Comparison of ENCODE assay signal across 1 cellular context in genomic region chr11:65040520-65041205, GRCh38.
TF ChIP-seq lines count a peak whose summit lies in the region.

No MANE protein-coding gene starts in this region.

TF ChIP-seq in H1, 55 proteins besides CTCF, POLR2A, EP300 and RAD21:
- peak; percentile 63 for TF ChIP-seq TAF7 (optimal IDR thresholded peaks at IDR 0.05; ENCODE audit: borderline replicate concordance, low read depth, low read length)
- TF ChIP-seq GABPA (IDR thresholded peaks at IDR 0.05; ENCODE audit: borderline replicate concordance, insufficient read depth, low read length) = no peak
- peak; percentile 60 for TF ChIP-seq TAF1 (IDR thresholded peaks at IDR 0.05; ENCODE audit: low read depth, low read length)
- TF ChIP-seq MAX (IDR thresholded peaks at IDR 0.05) = peak; percentile 40; the same call in 1 of the 2 replicates
- peak; percentile 25; the same call in 1 of the 2 replicates for TF ChIP-seq BACH1 (IDR thresholded peaks at IDR 0.05; ENCODE audit: low read length)
- TF ChIP-seq ASH2L (IDR thresholded peaks at IDR 0.05; ENCODE audit: low read length) = no peak
- TF ChIP-seq KDM1A (IDR thresholded peaks at IDR 0.05; ENCODE audit: borderline replicate concordance, low read length) = no peak
- TF ChIP-seq EZH2 (IDR thresholded peaks at IDR 0.05; ENCODE audit: low read depth, low read length, severe bottlenecking) = no peak
- TF ChIP-seq HDAC2 (IDR thresholded peaks at IDR 0.05; ENCODE audit: borderline replicate concordance in 1 of 2, low read depth in 2 of 2, low read length in 2 of 2) = no peak
- TF ChIP-seq SP4 (IDR thresholded peaks at IDR 0.05; ENCODE audit: low read length) = no peak
- TF ChIP-seq SP1 (IDR thresholded peaks at IDR 0.05; ENCODE audit: low read depth, low read length) = no peak
- TF ChIP-seq SRF (IDR thresholded peaks at IDR 0.05; ENCODE audit: low read depth, low read length) = no peak
- no peak for TF ChIP-seq ZNF274 (IDR thresholded peaks at IDR 0.05; ENCODE audit: borderline replicate concordance, extremely low read depth, low read length)
- TF ChIP-seq CREB1 (IDR thresholded peaks at IDR 0.05) = peak; percentile 53
- peak; percentile 45; the same call in 1 of the 2 replicates for TF ChIP-seq TBP (IDR thresholded peaks at IDR 0.05; ENCODE audit: low read depth, low read length)
- no peak for TF ChIP-seq FOSL1 (IDR thresholded peaks at IDR 0.05; ENCODE audit: insufficient read depth, low read depth, low read length)
- TF ChIP-seq, protein P1, sequence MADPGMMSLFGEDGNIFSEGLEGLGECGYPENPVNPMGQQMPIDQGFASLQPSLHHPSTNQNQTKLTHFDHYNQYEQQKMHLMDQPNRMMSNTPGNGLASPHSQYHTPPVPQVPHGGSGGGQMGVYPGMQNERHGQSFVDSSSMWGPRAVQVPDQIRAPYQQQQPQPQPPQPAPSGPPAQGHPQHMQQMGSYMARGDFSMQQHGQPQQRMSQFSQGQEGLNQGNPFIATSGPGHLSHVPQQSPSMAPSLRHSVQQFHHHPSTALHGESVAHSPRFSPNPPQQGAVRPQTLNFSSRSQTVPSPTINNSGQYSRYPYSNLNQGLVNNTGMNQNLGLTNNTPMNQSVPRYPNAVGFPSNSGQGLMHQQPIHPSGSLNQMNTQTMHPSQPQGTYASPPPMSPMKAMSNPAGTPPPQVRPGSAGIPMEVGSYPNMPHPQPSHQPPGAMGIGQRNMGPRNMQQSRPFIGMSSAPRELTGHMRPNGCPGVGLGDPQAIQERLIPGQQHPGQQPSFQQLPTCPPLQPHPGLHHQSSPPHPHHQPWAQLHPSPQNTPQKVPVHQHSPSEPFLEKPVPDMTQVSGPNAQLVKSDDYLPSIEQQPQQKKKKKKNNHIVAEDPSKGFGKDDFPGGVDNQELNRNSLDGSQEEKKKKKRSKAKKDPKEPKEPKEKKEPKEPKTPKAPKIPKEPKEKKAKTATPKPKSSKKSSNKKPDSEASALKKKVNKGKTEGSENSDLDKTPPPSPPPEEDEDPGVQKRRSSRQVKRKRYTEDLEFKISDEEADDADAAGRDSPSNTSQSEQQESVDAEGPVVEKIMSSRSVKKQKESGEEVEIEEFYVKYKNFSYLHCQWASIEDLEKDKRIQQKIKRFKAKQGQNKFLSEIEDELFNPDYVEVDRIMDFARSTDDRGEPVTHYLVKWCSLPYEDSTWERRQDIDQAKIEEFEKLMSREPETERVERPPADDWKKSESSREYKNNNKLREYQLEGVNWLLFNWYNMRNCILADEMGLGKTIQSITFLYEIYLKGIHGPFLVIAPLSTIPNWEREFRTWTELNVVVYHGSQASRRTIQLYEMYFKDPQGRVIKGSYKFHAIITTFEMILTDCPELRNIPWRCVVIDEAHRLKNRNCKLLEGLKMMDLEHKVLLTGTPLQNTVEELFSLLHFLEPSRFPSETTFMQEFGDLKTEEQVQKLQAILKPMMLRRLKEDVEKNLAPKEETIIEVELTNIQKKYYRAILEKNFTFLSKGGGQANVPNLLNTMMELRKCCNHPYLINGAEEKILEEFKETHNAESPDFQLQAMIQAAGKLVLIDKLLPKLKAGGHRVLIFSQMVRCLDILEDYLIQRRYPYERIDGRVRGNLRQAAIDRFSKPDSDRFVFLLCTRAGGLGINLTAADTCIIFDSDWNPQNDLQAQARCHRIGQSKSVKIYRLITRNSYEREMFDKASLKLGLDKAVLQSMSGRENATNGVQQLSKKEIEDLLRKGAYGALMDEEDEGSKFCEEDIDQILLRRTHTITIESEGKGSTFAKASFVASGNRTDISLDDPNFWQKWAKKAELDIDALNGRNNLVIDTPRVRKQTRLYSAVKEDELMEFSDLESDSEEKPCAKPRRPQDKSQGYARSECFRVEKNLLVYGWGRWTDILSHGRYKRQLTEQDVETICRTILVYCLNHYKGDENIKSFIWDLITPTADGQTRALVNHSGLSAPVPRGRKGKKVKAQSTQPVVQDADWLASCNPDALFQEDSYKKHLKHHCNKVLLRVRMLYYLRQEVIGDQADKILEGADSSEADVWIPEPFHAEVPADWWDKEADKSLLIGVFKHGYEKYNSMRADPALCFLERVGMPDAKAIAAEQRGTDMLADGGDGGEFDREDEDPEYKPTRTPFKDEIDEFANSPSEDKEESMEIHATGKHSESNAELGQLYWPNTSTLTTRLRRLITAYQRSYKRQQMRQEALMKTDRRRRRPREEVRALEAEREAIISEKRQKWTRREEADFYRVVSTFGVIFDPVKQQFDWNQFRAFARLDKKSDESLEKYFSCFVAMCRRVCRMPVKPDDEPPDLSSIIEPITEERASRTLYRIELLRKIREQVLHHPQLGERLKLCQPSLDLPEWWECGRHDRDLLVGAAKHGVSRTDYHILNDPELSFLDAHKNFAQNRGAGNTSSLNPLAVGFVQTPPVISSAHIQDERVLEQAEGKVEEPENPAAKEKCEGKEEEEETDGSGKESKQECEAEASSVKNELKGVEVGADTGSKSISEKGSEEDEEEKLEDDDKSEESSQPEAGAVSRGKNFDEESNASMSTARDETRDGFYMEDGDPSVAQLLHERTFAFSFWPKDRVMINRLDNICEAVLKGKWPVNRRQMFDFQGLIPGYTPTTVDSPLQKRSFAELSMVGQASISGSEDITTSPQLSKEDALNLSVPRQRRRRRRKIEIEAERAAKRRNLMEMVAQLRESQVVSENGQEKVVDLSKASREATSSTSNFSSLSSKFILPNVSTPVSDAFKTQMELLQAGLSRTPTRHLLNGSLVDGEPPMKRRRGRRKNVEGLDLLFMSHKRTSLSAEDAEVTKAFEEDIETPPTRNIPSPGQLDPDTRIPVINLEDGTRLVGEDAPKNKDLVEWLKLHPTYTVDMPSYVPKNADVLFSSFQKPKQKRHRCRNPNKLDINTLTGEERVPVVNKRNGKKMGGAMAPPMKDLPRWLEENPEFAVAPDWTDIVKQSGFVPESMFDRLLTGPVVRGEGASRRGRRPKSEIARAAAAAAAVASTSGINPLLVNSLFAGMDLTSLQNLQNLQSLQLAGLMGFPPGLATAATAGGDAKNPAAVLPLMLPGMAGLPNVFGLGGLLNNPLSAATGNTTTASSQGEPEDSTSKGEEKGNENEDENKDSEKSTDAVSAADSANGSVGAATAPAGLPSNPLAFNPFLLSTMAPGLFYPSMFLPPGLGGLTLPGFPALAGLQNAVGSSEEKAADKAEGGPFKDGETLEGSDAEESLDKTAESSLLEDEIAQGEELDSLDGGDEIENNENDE (IDR thresholded peaks at IDR 0.05; ENCODE audit: insufficient replicate concordance, low read length) = no peak
- peak; percentile 79 for TF ChIP-seq PHF8 (conservative IDR thresholded peaks at IDR 0.05; ENCODE audit: low read depth, low read length)
- TF ChIP-seq SIX5 (IDR thresholded peaks at IDR 0.05; ENCODE audit: low read depth, low read length) = no peak
- no peak for TF ChIP-seq NANOG (IDR thresholded peaks at IDR 0.05; ENCODE audit: insufficient read depth, low read depth, low read length, poor library complexity, severe bottlenecking)
- TF ChIP-seq E2F6 (IDR thresholded peaks at IDR 0.05) = peak; percentile 50; the same call in 1 of the 2 replicates
